Comparison of ENCODE assay signal across 26 cellular contexts in the genomic region with DNA sequence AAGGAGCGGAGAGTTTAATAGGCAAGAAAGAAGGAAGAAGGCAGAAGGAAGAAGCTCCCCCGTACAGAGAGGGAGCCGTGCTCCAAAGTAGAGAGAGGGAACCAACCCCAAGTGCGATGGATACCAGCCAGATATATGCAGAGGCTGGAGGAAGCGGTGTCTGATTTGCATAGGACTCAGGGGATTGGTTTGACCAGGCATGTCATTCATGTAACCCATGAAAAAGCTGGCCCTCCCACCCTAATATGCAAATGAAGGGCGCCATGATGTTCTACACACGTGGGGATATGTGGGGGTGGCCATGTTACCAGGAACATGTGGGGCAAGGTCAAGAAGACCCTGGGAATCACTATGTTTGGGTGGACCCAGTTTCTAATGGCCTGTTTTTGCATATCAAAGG.
"Had no signal": no experiment of that assay in that cellular context is flagged by ENCODE, and none has a peak within 500 bp of the region (broad histone marks: within the 10 kb centered on the region; RNA-seq: fewer than 3 reads in every experiment).

No MANE protein-coding gene starts in this region.

- H3K9me3 ChIP-seq: gastroesophageal sphincter, lower lobe of right lung, mucosa of descending colon, transverse colon had no signal

- H3K27ac ChIP-seq: gastroesophageal sphincter, lower lobe of right lung, transverse colon had no signal

- ATAC-seq: activated CD8-positive, alpha-beta T cell treated with anti-CD3 and anti-CD28 coated beads for 36 hours; activated naive CD4-positive, alpha-beta T cell treated with anti-CD3 and anti-CD28 coated beads, Interleukin-2, amount 50 U/mL, for 72 hours; gastroesophageal sphincter; left lobe of liver; lower lobe of right lung; mucosa of descending colon; natural killer cell treated with Interleukin-12 subunit alpha and Interleukin-12 subunit beta and Interleukin-15 and Interleukin-18, amount 100 ng/mL, for 72 hours; right cardiac atrium had no signal

- DNase-seq: activated B cell treated with CpG ODN at 0.5 μM for 24 hours; activated CD4-positive, alpha-beta T cell treated with anti-CD3 and anti-CD28 coated beads, Interleukin-2, amount 50 U/mL, for 1 hour; activated CD8-positive, alpha-beta T cell treated with anti-CD3 and anti-CD28 coated beads for 36 hours; activated naive CD4-positive, alpha-beta T cell; activated T-cell treated with anti-CD3 and anti-CD28 coated beads, Interleukin-2, amount 50 U/mL, for 48 hours; effector CD4-positive, alpha-beta T cell; erythroblast; head of caudate nucleus; hypothalamus; kidney glomerular epithelial cell; lower lobe of right lung; mucosa of descending colon; posterior cingulate gyrus; right cardiac atrium; spleen; stimulated activated naive CD4-positive, alpha-beta T cell; T-helper 2 cell; transverse colon had no signal

- H3K4me3 ChIP-seq: gastroesophageal sphincter, lower lobe of right lung, mucosa of descending colon, spleen, transverse colon had no signal

- H3K36me3 ChIP-seq: gastroesophageal sphincter, lower lobe of right lung, spleen, transverse colon had no signal

- H3K27me3 ChIP-seq: gastroesophageal sphincter, spleen, transverse colon had no signal

- FAIRE-seq: bronchial epithelial cell, colon, endometrium, urothelium cell line had no signal
